Comparison of ENCODE assay signal across 9 cellular contexts in genomic region chr10:22624289-22624738, GRCh38.
A peak's percentile ranks its signal among the peaks of the same experiment; 100 is the strongest.
DNase-seq lines count a peak whose midpoint lies in the region; ATAC-seq and TF ChIP-seq lines count a peak whose summit lies in the region.
"Had no signal": no experiment of that assay in that cellular context is flagged by ENCODE, and none has a peak within 500 bp of the region (broad histone marks: within the 10 kb centered on the region; RNA-seq: fewer than 3 reads in every experiment).

No MANE protein-coding gene starts in this region.

- H3K27ac ChIP-seq in Peyer's patch (peak overlapping the region in 3 of 4 donors; percentile 12 to 38 (median 23)), osteoblast (ENCODE audit: low read depth, low read length) (peak overlapping the region; percentile 66), ascending aorta (no peak overlapping the region)

- no peaks in the 10 kb centered on the region for H3K27me3 ChIP-seq in Peyer's patch
- no peaks in the 10 kb centered on the region for H3K27me3 ChIP-seq in osteoblast (ENCODE audit: insufficient read depth, low read length)
- H3K27me3 ChIP-seq in ascending aorta, result no peaks in the 10 kb centered on the region

- H3K79me2 ChIP-seq in osteoblast (ENCODE audit: insufficient read depth, low read length), result peaks cover 57% of the 10 kb centered on the region

- no peak overlapping the region for H2AFZ ChIP-seq in osteoblast (ENCODE audit: low read length)

- no peaks in the 10 kb centered on the region for H3K9me3 Mint-ChIP-seq in endothelial cell (ENCODE audit: unreplicated experiment)

- intact Hi-C loops in ascending aorta (cut with DNase I), result no loop called here

- peaks cover 3% of the 10 kb centered on the region for H3K36me3 Mint-ChIP-seq in endothelial cell (ENCODE audit: low read depth, unreplicated experiment)
- H3K36me3 Mint-ChIP-seq: brain had no signal

- H3K4me2 ChIP-seq in osteoblast (ENCODE audit: insufficient read depth, low read length), result peak overlapping the region; percentile 49

- H3K36me3 ChIP-seq in Peyer's patch (no peaks in the 10 kb centered on the region), osteoblast (ENCODE audit: insufficient read depth, low read length) (no peaks in the 10 kb centered on the region), ascending aorta (no peaks in the 10 kb centered on the region)

- H3K4me1 ChIP-seq in Peyer's patch (peaks cover 0 to 19% (median 0%) of the 10 kb centered on the region in 4 donors), osteoblast (ENCODE audit: insufficient read depth, low read length) (peaks cover 54% of the 10 kb centered on the region), ascending aorta (peaks cover 5 to 41% of the 10 kb centered on the region in 2 donors)

- DNase-seq in ELR (ENCODE audit: low read depth) (peak; percentile 83), Peyer's patch (no peak), endothelial cell (ENCODE audit: low spot score) (no peak), osteoblast (ENCODE audit: insufficient read length, low spot score, missing footprints) (peak; percentile 86), ascending aorta (ENCODE audit: low spot score in 2 of 2) (no peak), COLO668 (lab: John Stamatoyannopoulos, UW; ENCODE audit: unreplicated experiment) (no peak), NCI-H1436 (lab: John Stamatoyannopoulos, UW) (no peak)

- H4K20me1 ChIP-seq in osteoblast (ENCODE audit: insufficient read depth, low read length), result peaks cover 3% of the 10 kb centered on the region

- TF ChIP-seq CTCF in Peyer's patch (IDR thresholded peaks at IDR 0.05) (no peak), endothelial cell (IDR thresholded peaks at IDR 0.05; ENCODE audit: unreplicated experiment) (no peak), osteoblast (IDR thresholded peaks at IDR 0.05; ENCODE audit: extremely low read depth, low read depth, low read length) (no peak), ascending aorta (IDR thresholded peaks at IDR 0.05) (no peak)

- H3K4me3 Mint-ChIP-seq in endothelial cell (ENCODE audit: unreplicated experiment), result no peak overlapping the region
- H3K4me3 Mint-ChIP-seq: brain had no signal

- no peak for TF ChIP-seq POLR2A in Peyer's patch (IDR thresholded peaks at IDR 0.05)

- no peak overlapping the region for H3K4me3 ChIP-seq in Peyer's patch
- H3K4me3 ChIP-seq in osteoblast (ENCODE audit: insufficient read depth, low read length), result no peak overlapping the region
- no peak overlapping the region for H3K4me3 ChIP-seq in ascending aorta

- peaks cover 89% of the 10 kb centered on the region for H3K4me1 Mint-ChIP-seq in endothelial cell (ENCODE audit: unreplicated experiment)

- no peaks in the 10 kb centered on the region for H3K9me3 ChIP-seq in Peyer's patch
- no peaks in the 10 kb centered on the region for H3K9me3 ChIP-seq in osteoblast (ENCODE audit: low read depth, low read length)
- H3K9me3 ChIP-seq in ascending aorta, result no peaks in the 10 kb centered on the region

- ATAC-seq in GM19324 (IDR thresholded peaks at IDR 0.05; ENCODE audit: low FRiP score, unreplicated experiment), result no peak

- no peaks in the 10 kb centered on the region for H3K27me3 Mint-ChIP-seq in endothelial cell (ENCODE audit: unreplicated experiment)
- H3K27me3 Mint-ChIP-seq: brain had no signal

- peak overlapping the region; percentile 98 for H3K27ac Mint-ChIP-seq in endothelial cell (ENCODE audit: unreplicated experiment)

Comparison
In these comparisons a context has a peak if more than half of its experiments do, and no peak if none do; other contexts are left out.
1. DNase-seq: peak in ELR (single experiment) and osteoblast (single experiment); none in Peyer's patch (0 of 3), endothelial cell (single experiment), ascending aorta (0 of 2), COLO668 (single experiment) and NCI-H1436 (single experiment).
2. H3K27ac ChIP-seq: peak in Peyer's patch (3 of 4) and osteoblast (single experiment); none in ascending aorta (0 of 2).